In the genomic region with DNA sequence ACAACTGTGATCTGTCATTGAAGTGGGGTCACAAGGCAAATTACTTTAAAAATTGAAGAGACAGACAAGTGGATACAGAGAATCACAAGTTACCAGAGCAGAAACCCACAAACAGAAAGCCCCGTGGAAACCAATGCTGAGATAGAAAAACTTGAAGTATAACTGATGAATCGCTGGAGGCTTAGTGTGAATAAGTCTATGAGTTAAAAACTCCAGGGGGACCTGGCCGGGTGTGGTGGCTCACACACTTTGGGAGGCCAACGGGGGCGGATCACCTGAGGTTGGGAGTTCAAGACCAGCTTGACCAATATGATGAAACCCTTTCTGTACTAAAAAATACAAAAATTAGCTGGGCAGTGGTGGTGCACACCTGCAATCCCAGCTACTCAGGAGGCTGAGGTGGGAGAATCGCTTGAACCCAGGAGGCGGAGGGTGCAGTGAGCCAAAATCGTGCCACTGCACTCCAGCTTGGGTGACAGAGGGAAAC, we compare ENCODE assay signal across 24 cellular contexts.
DNase-seq lines count a peak whose midpoint lies in the region; ATAC-seq, FAIRE-seq and TF ChIP-seq lines count a peak whose summit lies in the region.
"Had no signal": no experiment of that assay in that cellular context is flagged by ENCODE, and none has a peak within 500 bp of the region (broad histone marks: within the 10 kb centered on the region; RNA-seq: fewer than 3 reads in every experiment).

No MANE protein-coding gene starts in this region.

- peaks cover 8% of the 10 kb centered on the region for H3K4me1 Mint-ChIP-seq in chondrocyte (ENCODE audit: low read depth)
- H3K4me1 Mint-ChIP-seq: activated CD4-positive, alpha-beta T cell treated with anti-CD3 and anti-CD28 coated beads, Interleukin-2, amount 10 ng/mL, durations not matched to agents 7 days and 5 days; activated T-helper 17 cell treated with anti-CD3 and anti-CD28 coated beads, Interleukin-2, amount 50 U/mL, for 72 hours; stimulated activated naive CD8-positive, alpha-beta T cell treated with anti-CD3 and anti-CD28 coated beads, Interleukin-15, amount 100 ng/mL, for 72 hours had no signal

- ATAC-seq in GM18511 (IDR thresholded peaks at IDR 0.05; ENCODE audit: unreplicated experiment) (peak; percentile 82), HG02759 (IDR thresholded peaks at IDR 0.05; ENCODE audit: unreplicated experiment) (peak; percentile 86), GM12878 (peak; percentile 96), HG03097 (IDR thresholded peaks at IDR 0.05; ENCODE audit: low FRiP score, unreplicated experiment) (no peak)
- ATAC-seq: activated T-helper 17 cell treated with anti-CD3 and anti-CD28 coated beads, Interleukin-2, amount 50 U/mL, for 72 hours; CD8-positive, alpha-beta T cell; heart right ventricle; natural killer cell; stimulated activated naive CD8-positive, alpha-beta T cell treated with anti-CD3 and anti-CD28 coated beads, Interleukin-15, amount 100 ng/mL, for 72 hours had no signal

- peaks cover 12% of the 10 kb centered on the region; the same call in 1 of the 2 replicates for H3K4me1 ChIP-seq in GM12878 (ENCODE audit: control insufficient read depth, insufficient read depth, low read length)
- H3K4me1 ChIP-seq: right atrium auricular region had no signal

- no peak for TF ChIP-seq POLR2A in GM12878 (IDR thresholded peaks at IDR 0.05; ENCODE audit: low read depth, low read length)

- TF ChIP-seq CTCF in GM12878 (IDR thresholded peaks at IDR 0.05 in 2 of 3, conservative IDR thresholded peaks at IDR 0.05 in 1 of 3; ENCODE audit: control insufficient read depth in 2 of 3, extremely low read depth in 1 of 3, insufficient read depth in 1 of 3, low read depth in 3 of 3, low read length in 3 of 3): no peak
- no peak for TF ChIP-seq CTCF in chondrocyte (IDR thresholded peaks at IDR 0.05)

- DNase-seq in GM19239 (ENCODE audit: insufficient read length, low spot score): no peak
- DNase-seq in GM12878 (ENCODE audit: low read depth, low spot score): peak; percentile 52
- DNase-seq in chondrocyte (ENCODE audit: low spot score): no peak
- no peak for DNase-seq in NAMALWA (ENCODE audit: low spot score)
- no peak for DNase-seq in activated gamma-delta T cell treated with Interleukin-2 at 50 U/mL for 16 hours
- DNase-seq: activated CD4-positive, alpha-beta T cell treated with anti-CD3 and anti-CD28 coated beads, Interleukin-2, amount 10 ng/mL, durations not matched to agents 7 days and 5 days; activated CD8-positive, alpha-beta memory T cell treated with anti-CD3 and anti-CD28 coated beads, Interleukin-2, amount 50 U/mL, for 4 hours; CD8-positive, alpha-beta T cell; cerebellar nuclear complex; foreskin fibroblast; GDM1; heart right ventricle; KBM-7; MM.1S; natural killer cell; SK-N-SH; stimulated activated naive CD8-positive, alpha-beta T cell treated with anti-CD3 and anti-CD28 coated beads, Interleukin-15, amount 100 ng/mL, for 72 hours; T-helper 2 cell had no signal

- no peak overlapping the region for H3K4me2 ChIP-seq in GM12878 (ENCODE audit: control insufficient read depth, insufficient read depth)
- H3K4me2 ChIP-seq: SK-N-SH had no signal

- WGBS in GM12878 (ENCODE audit: insufficient coverage, insufficient replicate concordance, low lambda C conversion rate, missing lambda C conversion rate): 36% methylated on average over 8 of the region's 8 CpGs

- H2AFZ ChIP-seq in GM12878 (ENCODE audit: control insufficient read depth, low read depth, low read length): no peak overlapping the region; the same call in 1 of the 2 replicates

- FAIRE-seq in GM19239 (lab: Jason Lieb, UNC) (peak; percentile 86), GM12878 (lab: Jason Lieb, UNC) (no peak)

- H4K20me1 ChIP-seq in GM12878 (ENCODE audit: control insufficient read depth, insufficient read depth): no peaks in the 10 kb centered on the region

- no peak overlapping the region for H3K4me3 ChIP-seq in GM12878
- H3K4me3 ChIP-seq: heart right ventricle, right atrium auricular region, tibial nerve had no signal

- H3K4me3 Mint-ChIP-seq in chondrocyte (ENCODE audit: unreplicated experiment): no peak overlapping the region
- H3K4me3 Mint-ChIP-seq: activated CD4-positive, alpha-beta T cell treated with anti-CD3 and anti-CD28 coated beads, Interleukin-2, amount 10 ng/mL, durations not matched to agents 7 days and 5 days; activated T-helper 17 cell treated with anti-CD3 and anti-CD28 coated beads, Interleukin-2, amount 50 U/mL, for 72 hours; CD8-positive, alpha-beta T cell; natural killer cell; stimulated activated naive CD8-positive, alpha-beta T cell treated with anti-CD3 and anti-CD28 coated beads, Interleukin-15, amount 100 ng/mL, for 72 hours had no signal

- no peak overlapping the region for H3K27ac Mint-ChIP-seq in chondrocyte (ENCODE audit: unreplicated experiment)
- H3K27ac Mint-ChIP-seq: activated CD4-positive, alpha-beta T cell treated with anti-CD3 and anti-CD28 coated beads, Interleukin-2, amount 10 ng/mL, durations not matched to agents 7 days and 5 days; activated T-helper 17 cell treated with anti-CD3 and anti-CD28 coated beads, Interleukin-2, amount 50 U/mL, for 72 hours; CD8-positive, alpha-beta T cell; natural killer cell; stimulated activated naive CD8-positive, alpha-beta T cell treated with anti-CD3 and anti-CD28 coated beads, Interleukin-15, amount 100 ng/mL, for 72 hours had no signal

- no peak overlapping the region for H3K9ac ChIP-seq in GM12878 (ENCODE audit: control insufficient read depth, insufficient read depth, low read length)
- H3K9ac ChIP-seq: SK-N-SH had no signal

- no peaks in the 10 kb centered on the region; the same call in 2 of the 3 replicates for H3K9me3 ChIP-seq in GM12878 (replicated peaks; ENCODE audit: control insufficient read depth, insufficient read depth, low read length)

- POLR2A ChIA-PET in GM12878 (lab: Charles Lee): interaction anchor here (1.0 to 1.7 kb wide), 4 partner anchors 13 to 36 kb away, joined by 3 to 5 read pairs (median 4); no protein-coding TSS in a partner anchor

- H3K36me3 ChIP-seq in GM12878 (ENCODE audit: control insufficient read depth in 2 of 2, insufficient read depth in 2 of 2, low read length in 1 of 2): no peaks in the 10 kb centered on the region
- H3K36me3 ChIP-seq: heart right ventricle, right atrium auricular region, tibial nerve had no signal

- H3K27ac ChIP-seq in GM12878 (ENCODE audit: control insufficient read depth, insufficient read depth): no peak overlapping the region
- H3K27ac ChIP-seq: heart right ventricle, right atrium auricular region, tibial nerve had no signal

- no TSS peak for BruUV-seq in GM12878 (replicated peaks; lab: Mats Ljungman, UMichigan)

- intact Hi-C loops in GM12878 (cut with micrococcal nuclease; ENCODE audit: unreplicated experiment): loop anchor here (1.0 to 5.0 kb wide), 3 partner anchors 10 to 51 kb away; no protein-coding TSS in a partner anchor

- RAD21 ChIA-PET in GM12878 (lab: Charles Lee; ENCODE audit: unreplicated experiment): interaction anchor here (1.8 kb wide), 2 partner anchors 36 to 60 kb away, joined by 6 read pairs; no protein-coding TSS in a partner anchor

- H3K27me3 ChIP-seq in GM12878 (replicated peaks in 1 of 2; ENCODE audit: control insufficient read depth in 2 of 2, insufficient read depth in 2 of 2, low read length in 1 of 2): no peaks in the 10 kb centered on the region
- H3K27me3 ChIP-seq: heart right ventricle, right atrium auricular region, tibial nerve had no signal

- peak; percentile 58 to 69; a peak in 2 of 4 replicates for TF ChIP-seq EP300 in GM12878 (IDR thresholded peaks at IDR 0.05; ENCODE audit: borderline replicate concordance in 1 of 2, control insufficient read depth in 1 of 2, low read depth in 2 of 2, low read length in 2 of 2)

- H3K36me3 Mint-ChIP-seq in chondrocyte (ENCODE audit: low read depth): peaks cover 8% of the 10 kb centered on the region
- H3K36me3 Mint-ChIP-seq: CD8-positive, alpha-beta T cell; natural killer cell had no signal

- peaks cover 16% of the 10 kb centered on the region for H3K27me3 Mint-ChIP-seq in chondrocyte (ENCODE audit: low read depth)

- SMC1A ChIA-PET in GM12878 (lab: Charles Lee; ENCODE audit: uncharacterized antibody, unreplicated experiment): interaction anchor here (0.6 to 7.3 kb wide), 11 partner anchors 8 to 174 kb away, joined by 3 to 44 read pairs (median 5); no protein-coding TSS in a partner anchor

- peaks cover 23% of the 10 kb centered on the region for H3K9me3 Mint-ChIP-seq in chondrocyte (ENCODE audit: low read depth)
- H3K9me3 Mint-ChIP-seq: activated CD4-positive, alpha-beta T cell treated with anti-CD3 and anti-CD28 coated beads, Interleukin-2, amount 10 ng/mL, durations not matched to agents 7 days and 5 days; natural killer cell had no signal

- H3K79me2 ChIP-seq in GM12878 (ENCODE audit: control insufficient read depth, insufficient read depth, low read length): no peaks in the 10 kb centered on the region

- CTCF ChIA-PET in GM12878 (lab: Yijun Ruan, JAX): interaction anchor here (2.1 to 2.4 kb wide), 2 partner anchors 10 to 36 kb away, joined by 7 to 10 read pairs; no protein-coding TSS in a partner anchor

- no peak for TF ChIP-seq RAD21 in GM12878 (IDR thresholded peaks at IDR 0.05; ENCODE audit: insufficient read depth, low read depth, low read length)

- in situ Hi-C loops in GM12878 (cut with MboI): no loop called here

TF ChIP-seq in GM12878, 131 proteins besides CTCF, POLR2A, EP300 and RAD21 (continues in another document):
- TF ChIP-seq, protein P1, sequence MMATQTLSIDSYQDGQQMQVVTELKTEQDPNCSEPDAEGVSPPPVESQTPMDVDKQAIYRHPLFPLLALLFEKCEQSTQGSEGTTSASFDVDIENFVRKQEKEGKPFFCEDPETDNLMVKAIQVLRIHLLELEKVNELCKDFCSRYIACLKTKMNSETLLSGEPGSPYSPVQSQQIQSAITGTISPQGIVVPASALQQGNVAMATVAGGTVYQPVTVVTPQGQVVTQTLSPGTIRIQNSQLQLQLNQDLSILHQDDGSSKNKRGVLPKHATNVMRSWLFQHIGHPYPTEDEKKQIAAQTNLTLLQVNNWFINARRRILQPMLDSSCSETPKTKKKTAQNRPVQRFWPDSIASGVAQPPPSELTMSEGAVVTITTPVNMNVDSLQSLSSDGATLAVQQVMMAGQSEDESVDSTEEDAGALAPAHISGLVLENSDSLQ (IDR thresholded peaks at IDR 0.05): peak; percentile 61
- TF ChIP-seq SREBF2 (IDR thresholded peaks at IDR 0.05; ENCODE audit: low read length) (peak; percentile 64), PML (IDR thresholded peaks at IDR 0.05; ENCODE audit: low read length) (no peak)
